Comparison of ENCODE assay signal across 20 cellular contexts in genomic region chr6:64034331-64034730, GRCh38.
DNase-seq lines count a peak whose midpoint lies in the region; ATAC-seq, FAIRE-seq and TF ChIP-seq lines count a peak whose summit lies in the region.
"Had no signal": no experiment of that assay in that cellular context is flagged by ENCODE, and none has a peak within 500 bp of the region (broad histone marks: within the 10 kb centered on the region; RNA-seq: fewer than 3 reads in every experiment).

No MANE protein-coding gene starts in this region.

- H3K4me3 Mint-ChIP-seq in type B pancreatic cell = no peak overlapping the region
- H3K4me3 Mint-ChIP-seq: CD4-positive, CD25-positive, alpha-beta regulatory T cell; HFFc6; IgD-negative memory B cell had no signal

- in situ Hi-C loops in IMR-90 (cut with MboI; ENCODE audit: low sequenced_read_pairs) = no loop called here

- no CpG with 5 or more reads among the region's 4 CpGs for WGBS in IMR-90 (ENCODE audit: extremely low coverage in 2 of 2, insufficient read length in 1 of 2), 2 experiments
- WGBS in hepatocyte (ENCODE audit: low lambda C conversion rate, missing lambda C conversion rate) = 58% methylated on average over 4 of the region's 4 CpGs
- 57 to 62% methylated on average over 4 of the region's 4 CpGs for WGBS in pancreas, 2 donors

- no peak overlapping the region for H2BK15ac ChIP-seq in IMR-90 (ENCODE audit: low read depth, low read length)

- intact Hi-C loops in IMR-90 (cut with micrococcal nuclease) (no loop called here), pancreas (cut with DNase I) (no loop called here)

- no peak overlapping the region for H2AK5ac ChIP-seq in IMR-90 (ENCODE audit: low read depth, low read length)

- H2BK20ac ChIP-seq in IMR-90 (ENCODE audit: low read depth, low read length) = 0 out of 2 replicates have a peak overlapping the region, but pooled peaks have one; percentile 26

- CTCF ChIA-PET in IMR-90 (lab: Yijun Ruan, JAX) = interaction anchor here (0.6 kb wide), 1 partner anchor 256 kb away, joined by 3 read pairs; no protein-coding TSS in a partner anchor

- no peak overlapping the region for H3K56ac ChIP-seq in IMR-90 (ENCODE audit: extremely low read depth, insufficient read depth, low read length)

- TF ChIP-seq POLR2A in IMR-90 (IDR thresholded peaks at IDR 0.05; ENCODE audit: low read depth, low read length) = no peak

- peak; percentile 17 for DNase-seq in IMR-90
- peak; percentile 9 for DNase-seq in fibroblast of pulmonary artery (ENCODE audit: low read depth)
- DNase-seq in hepatocyte (ENCODE audit: low spot score) = no peak
- DNase-seq in type B pancreatic cell (ENCODE audit: extremely low spot score, unreplicated experiment) = no peak
- DNase-seq in DMS114 treated with DMSO at 0.1 percent for 48 hours (lab: John Stamatoyannopoulos, UW; ENCODE audit: unreplicated experiment) = no peak
- DNase-seq in pancreas = no peak
- no peak for DNase-seq in stimulated activated naive CD4-positive, alpha-beta T cell (lab: John Stamatoyannopoulos, UW)
- DNase-seq: ACHN; C1 segment of cervical spinal cord; CD4-positive, CD25-positive, alpha-beta regulatory T cell; DMS79 treated with DMSO at 0.1 percent for 48 hours; GF-D8; GOT3; H7; HFFc6 had no signal

- no peaks in the 10 kb centered on the region for H3K27me3 Mint-ChIP-seq in type B pancreatic cell
- H3K27me3 Mint-ChIP-seq: CD4-positive, CD25-positive, alpha-beta regulatory T cell; IgD-negative memory B cell had no signal

- 0 out of 2 replicates have a peak overlapping the region, but pooled peaks have one; percentile 45 for H3K14ac ChIP-seq in IMR-90 (replicated peaks; ENCODE audit: low read depth, low read length)

- peak overlapping the region; percentile 88 for H3K27ac Mint-ChIP-seq in type B pancreatic cell
- H3K27ac Mint-ChIP-seq: CD4-positive, CD25-positive, alpha-beta regulatory T cell; HFFc6; IgD-negative memory B cell had no signal

- no peaks in the 10 kb centered on the region for H4K20me1 ChIP-seq in IMR-90 (ENCODE audit: insufficient read depth, low read length)
- H4K20me1 ChIP-seq in hepatocyte (ENCODE audit: insufficient read depth, poor library complexity, severe bottlenecking) = no peaks in the 10 kb centered on the region

- H3K79me2 ChIP-seq in hepatocyte = no peaks in the 10 kb centered on the region

- H3K4me2 ChIP-seq in IMR-90 (ENCODE audit: low read depth, low read length) (no peak overlapping the region), hepatocyte (peak overlapping the region; percentile 25)

- H3K27me3 ChIP-seq in IMR-90 (ENCODE audit: control insufficient read depth, insufficient read depth, low read length) = no peaks in the 10 kb centered on the region
- no peaks in the 10 kb centered on the region for H3K27me3 ChIP-seq in hepatocyte
- no peaks in the 10 kb centered on the region for H3K27me3 ChIP-seq in pancreas
- H3K27me3 ChIP-seq: BE2C had no signal

- ATAC-seq in IMR-90 (ENCODE audit: low read depth) (peak; percentile 11; the same call in 1 of the 2 replicates), pancreas (no peak)
- ATAC-seq: HCT116 had no signal

- H2AFZ ChIP-seq in IMR-90 (replicated peaks; ENCODE audit: low read length, poor library complexity) (peak overlapping the region; percentile 66), hepatocyte (no peak overlapping the region)

- TF ChIP-seq RAD21 in IMR-90 (IDR thresholded peaks at IDR 0.05; ENCODE audit: low read length) = no peak

- H3K9me2 ChIP-seq in hepatocyte (replicated peaks; ENCODE audit: insufficient read depth) = no peaks in the 10 kb centered on the region

- H3K4ac ChIP-seq in IMR-90 (ENCODE audit: low read depth, low read length) = peak overlapping the region; percentile 47; the same call in 1 of the 2 replicates

- no peak for FAIRE-seq in pancreas (lab: Jason Lieb, UNC)
- FAIRE-seq: A204.1 had no signal

- 0 out of 2 replicates have a peak, but pooled peaks cover 2% of the 10 kb centered on the region for H3K9me1 ChIP-seq in IMR-90 (ENCODE audit: insufficient read depth, low read length)

- H3K9me3 ChIP-seq in IMR-90 (ENCODE audit: control insufficient read depth, insufficient read depth, low read length) (no peaks in the 10 kb centered on the region; the same call in 1 of the 2 replicates), hepatocyte (ENCODE audit: low read depth) (no peaks in the 10 kb centered on the region), pancreas (no peaks in the 10 kb centered on the region)
- H3K9me3 ChIP-seq: BE2C had no signal

- dilution Hi-C loops in IMR-90 (cut with HindIII; ENCODE audit: low sequenced_read_pairs, unreplicated experiment) = no loop called here

- peak overlapping the region; percentile 2; the same call in 1 of the 2 replicates for H4K91ac ChIP-seq in IMR-90 (ENCODE audit: insufficient read depth, low read depth, low read length)

- TF ChIP-seq CTCF in IMR-90 (conservative IDR thresholded peaks at IDR 0.05; ENCODE audit: low read depth, low read length) = no peak
- TF ChIP-seq CTCF in fibroblast of pulmonary artery (IDR thresholded peaks at IDR 0.05; ENCODE audit: low read length, missing control alignments) = no peak
- TF ChIP-seq CTCF in hepatocyte (IDR thresholded peaks at IDR 0.05; ENCODE audit: poor library complexity) = no peak
- no peak for TF ChIP-seq CTCF in type B pancreatic cell (conservative IDR thresholded peaks at IDR 0.05)
- no peak for TF ChIP-seq CTCF in pancreas (IDR thresholded peaks at IDR 0.05)

- POLR2A ChIA-PET in IMR-90 (lab: Charles Lee; ENCODE audit: unreplicated experiment) = no interaction called here

- peaks cover 4% of the 10 kb centered on the region for H3K4me1 Mint-ChIP-seq in type B pancreatic cell (ENCODE audit: unreplicated experiment)
- H3K4me1 Mint-ChIP-seq: CD4-positive, CD25-positive, alpha-beta regulatory T cell; IgD-negative memory B cell had no signal

- no peaks in the 10 kb centered on the region for H3K36me3 Mint-ChIP-seq in type B pancreatic cell
- H3K36me3 Mint-ChIP-seq: CD4-positive, CD25-positive, alpha-beta regulatory T cell; IgD-negative memory B cell had no signal

- BruUV-seq in IMR-90 (replicated peaks; lab: Mats Ljungman, UMichigan) = no TSS peak

- H3K27ac ChIP-seq in IMR-90 (ENCODE audit: insufficient read depth, low read length) (no peak overlapping the region), hepatocyte (peak overlapping the region; percentile 65), pancreas (no peak overlapping the region)
- H3K27ac ChIP-seq: HL-60 had no signal

- H3K9me3 Mint-ChIP-seq in type B pancreatic cell = peaks cover 6% of the 10 kb centered on the region

- H4K5ac ChIP-seq in IMR-90 (ENCODE audit: low read depth, low read length) = no peak overlapping the region

- no peak overlapping the region for H2BK5ac ChIP-seq in IMR-90 (ENCODE audit: low read depth, low read length, poor library complexity, severe bottlenecking)

- H3K4me3 ChIP-seq in IMR-90 (ENCODE audit: insufficient read depth, low read depth, low read length) (no peak overlapping the region), fibroblast of pulmonary artery (replicated peaks; ENCODE audit: low read depth, low read length) (no peak overlapping the region), hepatocyte (no peak overlapping the region), pancreas (no peak overlapping the region)

- H3K9ac ChIP-seq in IMR-90 (ENCODE audit: low read depth, low read length) = no peak overlapping the region

- H4K8ac ChIP-seq in IMR-90 (ENCODE audit: low read depth in 2 of 2, low read length in 2 of 2) = peak overlapping the region in 1 of 2 experiments; percentile 47; a peak in 1 of 4 replicates

- H2AK9ac ChIP-seq in IMR-90 (replicated peaks; ENCODE audit: low read depth, low read length, poor library complexity) = peak overlapping the region; percentile 50

- no peak overlapping the region for H3K18ac ChIP-seq in IMR-90 (ENCODE audit: low read depth, low read length)

- no peaks in the 10 kb centered on the region for H3K36me3 ChIP-seq in IMR-90 (ENCODE audit: control insufficient read depth, insufficient read depth, low read length)
- no peaks in the 10 kb centered on the region for H3K36me3 ChIP-seq in hepatocyte (replicated peaks; ENCODE audit: insufficient read depth, low read depth)
- no peaks in the 10 kb centered on the region for H3K36me3 ChIP-seq in pancreas
- H3K36me3 ChIP-seq: BE2C had no signal

- no peaks in the 10 kb centered on the region for H3K79me1 ChIP-seq in IMR-90 (ENCODE audit: low read depth in 1 of 2, low read length in 2 of 2)

- peak overlapping the region; percentile 32; the same call in 1 of the 2 replicates for H2BK120ac ChIP-seq in IMR-90 (ENCODE audit: low read depth, low read length)

- no peak overlapping the region; the same call in 1 of the 2 replicates for H3K23ac ChIP-seq in IMR-90 (ENCODE audit: low read depth, low read length)

- H3K4me1 ChIP-seq in IMR-90 (ENCODE audit: control insufficient read depth, insufficient read depth, low read length) = peaks cover 1% of the 10 kb centered on the region; the same call in 1 of the 2 replicates
- peaks cover 18% of the 10 kb centered on the region for H3K4me1 ChIP-seq in hepatocyte (ENCODE audit: insufficient read depth)
- H3K4me1 ChIP-seq in pancreas = no peaks in the 10 kb centered on the region

TF ChIP-seq in IMR-90, 13 proteins besides CTCF, POLR2A, EP300 and RAD21 (continues in another document):
- TF ChIP-seq NFE2L2 (IDR thresholded peaks at IDR 0.05; ENCODE audit: low read depth, low read length) (no peak), MAZ (IDR thresholded peaks at IDR 0.05; ENCODE audit: borderline replicate concordance, low read depth, low read length) (no peak), ELK1 (IDR thresholded peaks at IDR 0.05; ENCODE audit: borderline replicate concordance, low read depth, low read length) (no peak), MXI1 (IDR thresholded peaks at IDR 0.05; ENCODE audit: borderline replicate concordance, low read depth, low read length) (no peak), CHD1 (IDR thresholded peaks at IDR 0.05; ENCODE audit: low read depth, low read length) (no peak), MAFK (IDR thresholded peaks at IDR 0.05; ENCODE audit: low read depth, low read length) (no peak), FOS (IDR thresholded peaks at IDR 0.05; ENCODE audit: low read depth, low read length) (no peak), SMC3 (IDR thresholded peaks at IDR 0.05; ENCODE audit: low read depth, low read length) (no peak), RCOR1 (IDR thresholded peaks at IDR 0.05; ENCODE audit: insufficient replicate concordance, low read length) (no peak), BHLHE40 (IDR thresholded peaks at IDR 0.05; ENCODE audit: low read depth, low read length) (no peak), RFX5 (IDR thresholded peaks at IDR 0.05; ENCODE audit: low read depth, low read length) (no peak)

Comparison
In these comparisons a context has a peak if more than half of its experiments do, and no peak if none do; other contexts are left out.
1. DNase-seq: peak in IMR-90 (single experiment) and fibroblast of pulmonary artery (single experiment); none in hepatocyte (single experiment), type B pancreatic cell (single experiment), DMS114 treated with DMSO at 0.1 percent for 48 hours (single experiment), pancreas (0 of 6) and stimulated activated naive CD4-positive, alpha-beta T cell (0 of 6).